Comparison of ENCODE assay signal across 9 cellular contexts in the genomic region with DNA sequence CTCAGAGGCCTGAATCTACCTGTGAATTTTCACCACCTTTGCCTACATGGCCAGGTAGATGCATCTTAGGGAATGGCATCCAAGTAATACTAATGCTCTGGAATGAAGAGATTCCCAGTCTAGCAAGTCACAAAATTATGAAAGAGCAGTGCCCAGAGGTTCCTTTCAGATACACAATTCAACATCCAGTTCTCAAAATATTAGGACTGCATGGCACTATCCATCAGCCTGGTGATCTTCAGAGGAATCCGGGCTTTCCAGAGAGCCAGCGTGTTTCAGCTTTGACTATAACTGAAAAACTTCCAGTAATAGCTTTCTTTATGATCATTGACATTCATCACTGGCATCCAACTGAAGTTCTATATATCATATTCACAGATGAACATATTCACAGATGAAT.
"Had no signal": no experiment of that assay in that cellular context is flagged by ENCODE, and none has a peak within 500 bp of the region (broad histone marks: within the 10 kb centered on the region; RNA-seq: fewer than 3 reads in every experiment).

No MANE protein-coding gene starts in this region.

- H3K4me3 ChIP-seq: GM23248, GM23338, HAP-1 had no signal

- H3K4me2 ChIP-seq: GM23338 had no signal

- DNase-seq: GM23248, GOT3, H7, H9, HCEC 1CT, HFFc6 had no signal

- H3K27ac ChIP-seq: GM23248 had no signal

- H3K36me3 ChIP-seq: HAP-1 had no signal

- ATAC-seq: GM23338, HCT116 had no signal

- H3K4me1 ChIP-seq: HAP-1 had no signal

- H2AFZ ChIP-seq: GM23248, GM23338 had no signal

- H3K9ac ChIP-seq: GM23248 had no signal
